9 cellular contexts compared by ENCODE assay signal in genomic region chr9:135971892-135972291, GRCh38. TPM values are rescaled to one million over a fixed set of nuclear protein-coding genes. Genes with fewer than 3 reads are reported as not detected.
DNase-seq lines count a peak whose midpoint lies in the region; FAIRE-seq and TF ChIP-seq lines count a peak whose summit lies in the region.
"Had no signal": no experiment of that assay in that cellular context is flagged by ENCODE, and none has a peak within 500 bp of the region (broad histone marks: within the 10 kb centered on the region; RNA-seq: fewer than 3 reads in every experiment).

No MANE protein-coding gene starts in this region.

- peaks cover 7% of the 10 kb centered on the region for H3K4me1 Mint-ChIP-seq in MCF 10A (ENCODE audit: insufficient read depth, unreplicated experiment)
- H3K4me1 Mint-ChIP-seq in neural progenitor cell: peaks cover 14% of the 10 kb centered on the region

- DNase-seq in GM12865 (ENCODE audit: low read depth) (peak; percentile 40), RKO (ENCODE audit: low spot score) (peak; percentile 45), MCF 10A (ENCODE audit: unreplicated experiment) (peak; percentile 84), neural progenitor cell (ENCODE audit: low spot score) (peak; percentile 93), T1000 (lab: John Stamatoyannopoulos, UW) (no peak), H4 (ENCODE audit: low spot score) (no peak), GM19239 (ENCODE audit: insufficient read length, low spot score) (no peak), NCI-H345 (lab: John Stamatoyannopoulos, UW) (no peak)

- no peak overlapping the region for H3K4me2 ChIP-seq in neural progenitor cell

- H3K9ac ChIP-seq in neural progenitor cell: no peak overlapping the region

- H4K20me1 ChIP-seq in neural progenitor cell (ENCODE audit: low read depth): peaks cover 11% of the 10 kb centered on the region

- BruUV-seq in MCF 10A (replicated peaks; lab: Mats Ljungman, UMichigan): no TSS peak

- H3K4me3 ChIP-seq in GM12865 (ENCODE audit: low read depth, low read length): no peak overlapping the region
- no peak overlapping the region for H3K4me3 ChIP-seq in neural progenitor cell

- H3K36me3 ChIP-seq in neural progenitor cell: no peaks in the 10 kb centered on the region

- H3K4me3 Mint-ChIP-seq in MCF 10A (ENCODE audit: unreplicated experiment) (no peak overlapping the region), neural progenitor cell (no peak overlapping the region)
- H3K4me3 Mint-ChIP-seq: natural killer cell treated with Interleukin-12 subunit alpha and Interleukin-12 subunit beta and Interleukin-15 and Interleukin-18, amount 100 ng/mL, for 72 hours had no signal

- no peak for FAIRE-seq in GM19239 (lab: Jason Lieb, UNC)

- H3F3A ChIP-seq in neural progenitor cell (ENCODE audit: low read depth): peaks cover 12% of the 10 kb centered on the region

- H3K36me3 Mint-ChIP-seq in MCF 10A (ENCODE audit: insufficient read depth, unreplicated experiment): no peaks in the 10 kb centered on the region
- H3K36me3 Mint-ChIP-seq in neural progenitor cell: no peaks in the 10 kb centered on the region
- H3K36me3 Mint-ChIP-seq: natural killer cell treated with Interleukin-12 subunit alpha and Interleukin-12 subunit beta and Interleukin-15 and Interleukin-18, amount 100 ng/mL, for 72 hours had no signal

- H3K27ac Mint-ChIP-seq in MCF 10A (ENCODE audit: low read depth, unreplicated experiment) (no peak overlapping the region), neural progenitor cell (no peak overlapping the region)
- H3K27ac Mint-ChIP-seq: natural killer cell treated with Interleukin-12 subunit alpha and Interleukin-12 subunit beta and Interleukin-15 and Interleukin-18, amount 100 ng/mL, for 72 hours had no signal

- H3K27ac ChIP-seq in neural progenitor cell: no peak overlapping the region

- CTCF ChIA-PET in MCF 10A (lab: Yijun Ruan, JAX): interaction anchor here (0.6 kb wide), 1 partner anchor 152 kb away, joined by 3 read pairs; no protein-coding TSS in a partner anchor

- intact Hi-C loops in MCF 10A (cut with micrococcal nuclease): no loop called here

- H3K27me3 ChIP-seq in neural progenitor cell: peaks cover 14% of the 10 kb centered on the region

- POLR2A ChIA-PET in MCF 10A (lab: Yijun Ruan, JAX): no interaction called here

- H3K27me3 Mint-ChIP-seq in MCF 10A (ENCODE audit: insufficient read depth, unreplicated experiment) (peaks cover 31% of the 10 kb centered on the region), neural progenitor cell (ENCODE audit: insufficient read depth, low read depth) (peaks cover 23% of the 10 kb centered on the region)

- no peaks in the 10 kb centered on the region for H3K9me3 Mint-ChIP-seq in MCF 10A (ENCODE audit: unreplicated experiment)
- H3K9me3 Mint-ChIP-seq in neural progenitor cell: no peaks in the 10 kb centered on the region
- H3K9me3 Mint-ChIP-seq: natural killer cell treated with Interleukin-12 subunit alpha and Interleukin-12 subunit beta and Interleukin-15 and Interleukin-18, amount 100 ng/mL, for 72 hours had no signal

- TF ChIP-seq CTCF in GM12865 (IDR thresholded peaks at IDR 0.05; ENCODE audit: insufficient read depth, low read depth, low read length, missing control alignments) (no peak), MCF 10A (IDR thresholded peaks at IDR 0.05; ENCODE audit: unreplicated experiment) (no peak), neural progenitor cell (IDR thresholded peaks at IDR 0.05) (no peak)

- no peaks in the 10 kb centered on the region for H3K9me3 ChIP-seq in neural progenitor cell (ENCODE audit: low read depth)

- H3K4me1 ChIP-seq in neural progenitor cell: peaks cover 4% of the 10 kb centered on the region

- no peak overlapping the region for H2AFZ ChIP-seq in neural progenitor cell (replicated peaks)

- no peaks in the 10 kb centered on the region for H3K79me2 ChIP-seq in neural progenitor cell (ENCODE audit: low read depth)

RNA-seq across cellular contexts. Expression of gene UBAC1, which starts 10.7 kb away (rescaled TPM):
- 32.5 and 34.7 TPM in 2 replicates for total RNA-seq in MCF 10A (2022)
- total RNA-seq in neural progenitor cell (ENCODE audit: low replicate concordance): 53.6 and 66.0 TPM in 2 replicates
- 35.2 and 41.3 TPM in 2 replicates for total RNA-seq in H4 (2014; rRNA removed; shearing (Covaris generic))

Comparison
In these comparisons a context has a peak if more than half of its experiments do, and no peak if none do; other contexts are left out.
1. DNase-seq: peak in GM12865 (single experiment), RKO (single experiment), MCF 10A (single experiment) and neural progenitor cell (single experiment); none in T1000 (single experiment), H4 (single experiment), GM19239 (single experiment) and NCI-H345 (single experiment).